Comparison of ENCODE assay signal across 26 cellular contexts in genomic region chr3:17479681-17480405, GRCh38.
"Had no signal": no experiment of that assay in that cellular context is flagged by ENCODE, and none has a peak within 500 bp of the region (broad histone marks: within the 10 kb centered on the region; RNA-seq: fewer than 3 reads in every experiment).

No MANE protein-coding gene starts in this region.

- ATAC-seq: foreskin keratinocyte, left colon had no signal

- H3K36me3 Mint-ChIP-seq: neural progenitor cell, type B pancreatic cell had no signal

- H3K4me1 ChIP-seq: esophagus muscularis mucosa, foreskin keratinocyte, neural progenitor cell, psoas muscle, sigmoid colon, spleen, testis, tibial artery had no signal

- DNase-seq: caudate nucleus; cerebellar nuclear complex; dorsolateral prefrontal cortex; effector CD4-positive, alpha-beta T cell; foreskin keratinocyte; glutamatergic neuron; heart right ventricle; hippocampal formation; kidney glomerular epithelial cell; left colon; left ventricle myocardium inferior; nucleus accumbens; sigmoid colon; spleen; stimulated activated CD4-positive, alpha-beta T cell treated with anti-CD3 and anti-CD28 coated beads, Interleukin-4, amount 100 ng/mL, for 4 hours; stimulated activated naive CD4-positive, alpha-beta T cell; substantia nigra; testis; tibial artery had no signal

- H3K4me3 ChIP-seq: dorsolateral prefrontal cortex, esophagus muscularis mucosa, heart right ventricle, left ventricle myocardium inferior, lung, neural progenitor cell, psoas muscle, sigmoid colon, spleen, testis, tibial artery had no signal

- H3K27ac Mint-ChIP-seq: memory B cell, nephron, neural progenitor cell, type B pancreatic cell had no signal

- H3K36me3 ChIP-seq: heart right ventricle, left ventricle myocardium inferior, neural progenitor cell, sigmoid colon had no signal

- H3K4me1 Mint-ChIP-seq: nephron had no signal

- H3K27me3 ChIP-seq: dorsolateral prefrontal cortex, esophagus muscularis mucosa, foreskin keratinocyte, heart right ventricle, neural progenitor cell, sigmoid colon, spleen, testis, tibial artery had no signal

- H3K27me3 Mint-ChIP-seq: memory B cell, type B pancreatic cell had no signal

- H3K4me3 Mint-ChIP-seq: memory B cell, nephron, neural progenitor cell, type B pancreatic cell had no signal

- H3K27ac ChIP-seq: dorsolateral prefrontal cortex, esophagus muscularis mucosa, foreskin keratinocyte, heart right ventricle, neural progenitor cell, psoas muscle, sigmoid colon, spleen, testis, tibial artery had no signal

- H3K9me3 Mint-ChIP-seq: memory B cell, nephron, neural progenitor cell, type B pancreatic cell had no signal

- H3K9me3 ChIP-seq: esophagus muscularis mucosa, heart right ventricle, left ventricle myocardium inferior, psoas muscle, sigmoid colon, spleen, testis, tibial artery had no signal
